In genomic region chr12:109693653-109694224, GRCh38 we compare ENCODE assay signal across 2 cellular contexts.
TF ChIP-seq lines count a peak whose summit lies in the region.

No MANE protein-coding gene starts in this region.

TF ChIP-seq in HEK293, 187 proteins besides CTCF, POLR2A, EP300 and RAD21:
- TF ChIP-seq ZNF24 (tag by site-specific recombination; IDR thresholded peaks at IDR 0.05), result 0 out of 2 replicates have a peak, but pooled peaks have one; percentile 42
- no peak for TF ChIP-seq HIC1 (tag by site-specific recombination; IDR thresholded peaks at IDR 0.05)

TF ChIP-seq in GM12878, 131 proteins besides CTCF, POLR2A, EP300 and RAD21:
- peak; percentile 51; the same call in 1 of the 2 replicates for TF ChIP-seq ZNF24 (IDR thresholded peaks at IDR 0.05)
- TF ChIP-seq TAF1 (IDR thresholded peaks at IDR 0.05; ENCODE audit: borderline replicate concordance, low read depth, low read length), result no peak
TF ChIP-seq in GM12878: peak in this region for 1.
